Comparison of ENCODE assay signal across 26 cellular contexts in the genomic region with DNA sequence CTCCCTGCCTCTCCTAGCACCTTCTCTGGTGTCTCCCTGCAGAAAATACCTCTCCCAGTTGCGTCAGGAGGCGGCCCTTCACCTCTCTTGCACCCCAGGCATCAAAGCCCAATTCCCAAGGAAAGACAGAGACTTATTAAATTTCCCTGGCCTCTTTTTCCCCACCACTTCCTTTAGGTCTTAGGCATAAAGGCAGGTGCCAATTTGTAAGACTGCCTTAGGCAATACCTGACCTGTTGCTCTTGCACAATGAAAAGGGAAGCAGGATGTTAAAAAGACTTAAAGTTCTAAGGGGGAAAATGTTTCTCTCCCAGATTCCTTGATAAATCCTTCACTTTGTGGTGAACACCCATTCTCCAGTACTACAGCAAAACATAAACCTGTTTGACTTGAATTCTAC.
A peak's percentile ranks its signal among the peaks of the same experiment; 100 is the strongest.
DNase-seq lines count a peak whose midpoint lies in the region; ATAC-seq and TF ChIP-seq lines count a peak whose summit lies in the region.
"Had no signal": no experiment of that assay in that cellular context is flagged by ENCODE, and none has a peak within 500 bp of the region (broad histone marks: within the 10 kb centered on the region; RNA-seq: fewer than 3 reads in every experiment).

No MANE protein-coding gene starts in this region.

- no peak overlapping the region for H3K4me3 Mint-ChIP-seq in MCF 10A (ENCODE audit: unreplicated experiment)
- H3K4me3 Mint-ChIP-seq: CD8-positive, alpha-beta memory T cell; GM23338; HFFc6; naive B cell had no signal

- no peak for TF ChIP-seq POLR2A in uterus (IDR thresholded peaks at IDR 0.05)

- H3K36me3 Mint-ChIP-seq in MCF 10A (ENCODE audit: insufficient read depth, unreplicated experiment): peaks cover 74% of the 10 kb centered on the region

- no peak for TF ChIP-seq CTCF in MCF 10A (IDR thresholded peaks at IDR 0.05; ENCODE audit: unreplicated experiment)
- TF ChIP-seq CTCF in uterus (IDR thresholded peaks at IDR 0.05): no peak

- H3K27me3 ChIP-seq in uterus: no peaks in the 10 kb centered on the region
- H3K27me3 ChIP-seq: BE2C, heart right ventricle, neutrophil, Peyer's patch, testis had no signal

- no peak for ATAC-seq in HG03342 (IDR thresholded peaks at IDR 0.05; ENCODE audit: unreplicated experiment)
- ATAC-seq: GM23338; heart right ventricle; left colon; sciatic nerve; stimulated activated naive CD8-positive, alpha-beta T cell treated with anti-CD3 and anti-CD28 coated beads, Interleukin-15, Interleukin-2, amounts not matched to agents 100 U/mL and 50 U/mL, for 24 hours had no signal

- no peaks in the 10 kb centered on the region for H3K9me3 ChIP-seq in uterus
- H3K9me3 ChIP-seq: BE2C, heart right ventricle, neutrophil, Peyer's patch, testis had no signal

- no peak overlapping the region for H3K27ac Mint-ChIP-seq in MCF 10A (ENCODE audit: low read depth, unreplicated experiment)
- H3K27ac Mint-ChIP-seq: GM23338, HFFc6, naive B cell had no signal

- no peak overlapping the region for H3K27ac ChIP-seq in uterus
- H3K27ac ChIP-seq: heart right ventricle, neutrophil, Peyer's patch, testis had no signal

- intact Hi-C loops in MCF 10A (cut with micrococcal nuclease) (no loop called here), uterus (cut with DNase I; ENCODE audit: low total_unique reads) (no loop called here)

- H3K4me3 ChIP-seq in uterus: no peak overlapping the region
- H3K4me3 ChIP-seq: GM23338, heart right ventricle, Peyer's patch, testis had no signal

- H3K36me3 ChIP-seq in uterus: no peaks in the 10 kb centered on the region
- H3K36me3 ChIP-seq: BE2C had no signal

- H3K9me3 Mint-ChIP-seq in MCF 10A (ENCODE audit: unreplicated experiment): no peaks in the 10 kb centered on the region
- H3K9me3 Mint-ChIP-seq: CD8-positive, alpha-beta memory T cell; GM23338; HFFc6; naive B cell had no signal

- BruUV-seq in MCF 10A (replicated peaks; lab: Mats Ljungman, UMichigan): no TSS peak

- POLR2A ChIA-PET in MCF 10A (lab: Yijun Ruan, JAX): no interaction called here

- H3K4me1 Mint-ChIP-seq in MCF 10A (ENCODE audit: insufficient read depth, unreplicated experiment): peaks cover 13% of the 10 kb centered on the region
- H3K4me1 Mint-ChIP-seq: CD8-positive, alpha-beta memory T cell; naive B cell had no signal

- H3K4me1 ChIP-seq in uterus: no peaks in the 10 kb centered on the region
- H3K4me1 ChIP-seq: heart right ventricle, Peyer's patch, testis had no signal

- DNase-seq in ELF-1 (ENCODE audit: low read depth, low spot score) (peak; percentile 71), NCI-H146 treated with DMSO at 0.1 percent for 48 hours (lab: John Stamatoyannopoulos, UW; ENCODE audit: unreplicated experiment) (peak; percentile 37), MCF 10A (ENCODE audit: unreplicated experiment) (peak; percentile 82), left kidney (ENCODE audit: low read depth, low spot score) (peak; percentile 39), uterus (no peak), midbrain (lab: John Stamatoyannopoulos, UW) (no peak)
- DNase-seq: activated CD4-positive, alpha-beta T cell treated with anti-CD3 and anti-CD28 coated beads, Interleukin-2, amount 50 U/mL, for 48 hours; activated CD4-positive, CD25-positive, alpha-beta regulatory T cell; activated naive CD4-positive, alpha-beta T cell treated with anti-CD3 and anti-CD28 coated beads, Interleukin-2, amount 50 U/mL, for 16 hours; amygdala; BE2C; CD8-positive, alpha-beta memory T cell; effector CD4-positive, alpha-beta T cell; foreskin fibroblast; heart right ventricle; HFFc6; left colon; naive B cell; NK-92 treated with Interleukin-12 subunit alpha and Interleukin-12 subunit beta, amount 100 ng/mL, for 24 hours; Peyer's patch; stimulated activated naive CD8-positive, alpha-beta T cell treated with anti-CD3 and anti-CD28 coated beads, Interleukin-15, Interleukin-2, amounts not matched to agents 100 U/mL and 50 U/mL, for 24 hours; testis had no signal

- CTCF ChIA-PET in MCF 10A (lab: Yijun Ruan, JAX): no interaction called here

- no peaks in the 10 kb centered on the region for H3K27me3 Mint-ChIP-seq in MCF 10A (ENCODE audit: insufficient read depth, unreplicated experiment)
- H3K27me3 Mint-ChIP-seq: CD8-positive, alpha-beta memory T cell; naive B cell had no signal

Comparison
In these comparisons a context has a peak if more than half of its experiments do, and no peak if none do; other contexts are left out.
1. DNase-seq: peak in ELF-1 (single experiment), NCI-H146 treated with DMSO at 0.1 percent for 48 hours (single experiment), MCF 10A (single experiment) and left kidney (single experiment); none in uterus (0 of 2) and midbrain (single experiment).